In the genomic region with DNA sequence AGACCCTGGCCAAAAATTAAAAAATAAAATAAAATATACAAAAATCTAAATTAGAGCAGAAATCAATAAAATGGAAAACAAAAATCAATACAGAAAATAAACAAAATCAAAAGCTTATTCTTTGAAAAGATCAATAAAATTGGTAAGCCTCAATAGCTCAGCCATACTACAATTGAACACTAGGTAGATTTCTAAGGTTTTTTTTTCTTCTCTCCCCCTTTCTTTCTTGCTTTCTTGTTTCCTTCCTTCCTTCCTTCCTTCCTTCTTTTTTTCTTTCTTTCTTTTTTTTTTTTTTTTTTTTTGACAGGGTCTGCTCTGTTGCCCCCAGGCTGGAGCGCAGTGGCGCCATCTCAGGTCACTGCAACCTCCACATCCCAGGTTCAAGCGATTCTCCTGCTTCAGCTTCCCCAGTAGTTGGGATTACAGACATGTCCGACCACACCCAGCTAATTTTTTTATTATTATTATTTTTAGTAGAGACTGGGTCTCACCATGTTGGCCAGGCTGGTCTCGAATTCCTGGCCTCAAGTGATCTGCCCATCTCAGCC, we compare ENCODE assay signal across 27 cellular contexts. TPM values are rescaled to one million over a fixed set of nuclear protein-coding genes. Genes with fewer than 3 reads are reported as not detected.
DNase-seq lines count a peak whose midpoint lies in the region; ATAC-seq and TF ChIP-seq lines count a peak whose summit lies in the region.
"Had no signal": no experiment of that assay in that cellular context is flagged by ENCODE, and none has a peak within 500 bp of the region (broad histone marks: within the 10 kb centered on the region; RNA-seq: fewer than 3 reads in every experiment).

No MANE protein-coding gene starts in this region.

- no TSS peak for BruUV-seq in HCT116 (replicated peaks; lab: Mats Ljungman, UMichigan)

- H3K36me3 ChIP-seq in HCT116 (ENCODE audit: control insufficient read depth in 1 of 2, insufficient read depth in 2 of 2, low read length in 2 of 2) (no peaks in the 10 kb centered on the region), left ventricle myocardium inferior (no peaks in the 10 kb centered on the region)
- H3K36me3 ChIP-seq: SJSA1 had no signal

- POLR2A ChIA-PET in HCT116 (lab: Charles Lee) (no interaction called here), WTC11 (lab: Charles Lee) (interaction anchor here (0.7 kb wide), 2 partner anchors 316 to 326 kb away, joined by 4 to 5 read pairs; no protein-coding TSS in a partner anchor)

- H3K4me1 ChIP-seq in HCT116 (ENCODE audit: control insufficient read depth in 1 of 2, insufficient read depth in 2 of 2, low read length in 2 of 2) (peaks cover 0 to 15% of the 10 kb centered on the region in 2 experiments; a peak in 2 of 4 replicates), left ventricle myocardium inferior (no peaks in the 10 kb centered on the region)

- H3K9me2 ChIP-seq in HCT116 (ENCODE audit: insufficient read depth) = no peaks in the 10 kb centered on the region

- H3K4me3 Mint-ChIP-seq in WTC11 (no peak overlapping the region), type B pancreatic cell (no peak overlapping the region)
- H3K4me3 Mint-ChIP-seq: B cell; CD14-positive monocyte; CD8-positive, alpha-beta memory T cell had no signal

- H2AFZ ChIP-seq in HCT116 (ENCODE audit: low read depth, low read length, poor library complexity, severe bottlenecking) = peak overlapping the region; percentile 46
- H2AFZ ChIP-seq: PC-9 had no signal

- H3K27ac Mint-ChIP-seq in WTC11 (no peak overlapping the region), type B pancreatic cell (no peak overlapping the region)
- H3K27ac Mint-ChIP-seq: B cell; CD14-positive monocyte; CD8-positive, alpha-beta memory T cell had no signal

- H3K4me2 ChIP-seq in HCT116 (ENCODE audit: low read length) = no peak overlapping the region
- H3K4me2 ChIP-seq: PC-9 had no signal

- H3K9me3 Mint-ChIP-seq in WTC11 (peaks cover 11% of the 10 kb centered on the region), type B pancreatic cell (no peaks in the 10 kb centered on the region)

- TF ChIP-seq CTCF in HCT116 (IDR thresholded peaks at IDR 0.05 in 2 of 3, conservative IDR thresholded peaks at IDR 0.05 in 1 of 3; ENCODE audit: borderline replicate concordance in 1 of 3, insufficient read depth in 1 of 3, low read depth in 2 of 3, low read length in 2 of 3) (peak in 1 of 3 experiments; percentile 33; a peak in 2 of 6 replicates), WTC11 (IDR thresholded peaks at IDR 0.05) (no peak), type B pancreatic cell (conservative IDR thresholded peaks at IDR 0.05) (peak; percentile 53), left ventricle myocardium inferior (IDR thresholded peaks at IDR 0.05; ENCODE audit: borderline replicate concordance) (no peak)

- RAD21 ChIA-PET in HCT116 (lab: Charles Lee; ENCODE audit: low non-redundant PET in 1 of 2, low total read pairs in 2 of 2, uncharacterized antibody in 2 of 2, unreplicated experiment in 2 of 2) = interaction anchor here in 1 of 2 experiments (0.7 kb wide), 1 partner anchor 14 kb away, joined by 4 read pairs; no protein-coding TSS in a partner anchor

- no peak overlapping the region for H3K4me3 ChIP-seq in HCT116 (replicated peaks in 1 of 2; ENCODE audit: low read depth in 1 of 2, low read length in 2 of 2)
- no peak overlapping the region for H3K4me3 ChIP-seq in left ventricle myocardium inferior
- H3K4me3 ChIP-seq: K562, PC-9, SJSA1 had no signal

- ATAC-seq in HCT116 (0 out of 2 replicates have a peak, but pooled peaks have one; percentile 38), WTC11 (peak; percentile 38), GM19455 (IDR thresholded peaks at IDR 0.05; ENCODE audit: unreplicated experiment) (no peak)
- ATAC-seq: K562 had no signal

- H3K79me2 ChIP-seq in HCT116 (ENCODE audit: insufficient read depth, low read length) = no peaks in the 10 kb centered on the region

- no peaks in the 10 kb centered on the region for H3K9me3 ChIP-seq in HCT116 (ENCODE audit: control insufficient read depth in 1 of 2, insufficient read depth in 1 of 2, low read depth in 1 of 2, low read length in 2 of 2)
- H3K9me3 ChIP-seq in left ventricle myocardium inferior (replicated peaks) = peaks cover 22% of the 10 kb centered on the region
- H3K9me3 ChIP-seq: SJSA1 had no signal

- intact Hi-C loops in HCT116 (cut with micrococcal nuclease) (no loop called here), left ventricle myocardium inferior (cut with micrococcal nuclease) (no loop called here)

- H3K4me1 Mint-ChIP-seq in WTC11 (peaks cover 18% of the 10 kb centered on the region), type B pancreatic cell (ENCODE audit: unreplicated experiment) (peaks cover 3% of the 10 kb centered on the region)
- H3K4me1 Mint-ChIP-seq: B cell; CD14-positive monocyte; CD8-positive, alpha-beta memory T cell had no signal

- TF ChIP-seq POLR2A in HCT116 (IDR thresholded peaks at IDR 0.05; ENCODE audit: borderline replicate concordance, extremely low read depth, insufficient read depth, insufficient read length) = no peak

- no peak for TF ChIP-seq RAD21 in HCT116 (IDR thresholded peaks at IDR 0.05; ENCODE audit: low read depth)

- no peak overlapping the region for H3K9ac ChIP-seq in HCT116 (ENCODE audit: low read length)

- no peak overlapping the region for H3K27ac ChIP-seq in HCT116 (ENCODE audit: low read depth, low read length)
- H3K27ac ChIP-seq in left ventricle myocardium inferior (replicated peaks) = no peak overlapping the region
- H3K27ac ChIP-seq: PC-9, SJSA1 had no signal

- no peaks in the 10 kb centered on the region for H3K27me3 Mint-ChIP-seq in WTC11 (ENCODE audit: low read depth)
- H3K27me3 Mint-ChIP-seq in type B pancreatic cell = no peaks in the 10 kb centered on the region
- H3K27me3 Mint-ChIP-seq: B cell had no signal

- CTCF ChIA-PET in HCT116 (lab: Charles Lee) (interaction anchor here (1.4 kb wide), 1 partner anchor 21 kb away, joined by 6 read pairs; no protein-coding TSS in a partner anchor), WTC11 (lab: Charles Lee) (interaction anchor here (0.6 to 1.2 kb wide), 18 partner anchors 9 to 1372 kb away, joined by 3 to 13 read pairs (median 3); no protein-coding TSS in a partner anchor)

- H3K27me3 ChIP-seq in HCT116 (ENCODE audit: insufficient read depth, low read length) (no peaks in the 10 kb centered on the region), left ventricle myocardium inferior (ENCODE audit: low read depth) (no peaks in the 10 kb centered on the region)
- H3K27me3 ChIP-seq: SJSA1 had no signal

- no peaks in the 10 kb centered on the region for H4K20me1 ChIP-seq in HCT116 (ENCODE audit: insufficient read depth)

- H3K36me3 Mint-ChIP-seq in WTC11 = no peaks in the 10 kb centered on the region
- H3K36me3 Mint-ChIP-seq in type B pancreatic cell = no peaks in the 10 kb centered on the region
- H3K36me3 Mint-ChIP-seq: CD14-positive monocyte had no signal

- peak; percentile 36 for DNase-seq in ELF-1 (ENCODE audit: low read depth, low spot score)
- no peak for DNase-seq in HCT116 (ENCODE audit: low read depth, low spot score)
- DNase-seq in WTC11 (ENCODE audit: low spot score) = peak; percentile 54
- no peak for DNase-seq in type B pancreatic cell (ENCODE audit: extremely low spot score, unreplicated experiment)
- no peak for DNase-seq in stimulated activated CD4-positive, alpha-beta T cell treated with anti-CD3 and anti-CD28 coated beads, Interleukin-4, amount 100 ng/mL, for 24 hours
- DNase-seq in left ventricle myocardium inferior = no peak
- DNase-seq: CD8-positive, alpha-beta memory T cell; DMS 273 treated with DMSO at 0.1 percent for 48 hours; DMS79; EL; GF-D8; Kasumi-1; MV-4-11; NCI-H1105; NCI-H146; NCI-H2029; NCI-H446; NCI-H524 treated with DMSO at 0.1 percent for 48 hours; NCI-H774; PC-9; Right ventricle myocardium superior; T-helper 1 cell had no signal

TF ChIP-seq in HCT116, 20 proteins besides CTCF, POLR2A, EP300 and RAD21 (continues in another document):
- TF ChIP-seq TCF7L2 (IDR thresholded peaks at IDR 0.05; ENCODE audit: borderline replicate concordance, extremely low read depth, insufficient read depth, insufficient read length) = no peak
- TF ChIP-seq, protein P1, sequence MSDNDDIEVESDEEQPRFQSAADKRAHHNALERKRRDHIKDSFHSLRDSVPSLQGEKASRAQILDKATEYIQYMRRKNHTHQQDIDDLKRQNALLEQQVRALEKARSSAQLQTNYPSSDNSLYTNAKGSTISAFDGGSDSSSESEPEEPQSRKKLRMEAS (IDR thresholded peaks at IDR 0.05) = no peak

TF ChIP-seq in WTC11, 78 proteins besides CTCF, POLR2A, EP300 and RAD21:
- TF ChIP-seq ZNF671 (CRISPR knock-in tag; IDR thresholded peaks at IDR 0.05) (no peak), PRRX2 (CRISPR knock-in tag; IDR thresholded peaks at IDR 0.05) (no peak), GRHL2 (CRISPR knock-in tag; IDR thresholded peaks at IDR 0.05; ENCODE audit: insufficient replicate concordance, severe bottlenecking) (no peak), KAT7 (CRISPR knock-in tag; IDR thresholded peaks at IDR 0.05; ENCODE audit: borderline replicate concordance) (no peak)
- TF ChIP-seq, protein P2, sequence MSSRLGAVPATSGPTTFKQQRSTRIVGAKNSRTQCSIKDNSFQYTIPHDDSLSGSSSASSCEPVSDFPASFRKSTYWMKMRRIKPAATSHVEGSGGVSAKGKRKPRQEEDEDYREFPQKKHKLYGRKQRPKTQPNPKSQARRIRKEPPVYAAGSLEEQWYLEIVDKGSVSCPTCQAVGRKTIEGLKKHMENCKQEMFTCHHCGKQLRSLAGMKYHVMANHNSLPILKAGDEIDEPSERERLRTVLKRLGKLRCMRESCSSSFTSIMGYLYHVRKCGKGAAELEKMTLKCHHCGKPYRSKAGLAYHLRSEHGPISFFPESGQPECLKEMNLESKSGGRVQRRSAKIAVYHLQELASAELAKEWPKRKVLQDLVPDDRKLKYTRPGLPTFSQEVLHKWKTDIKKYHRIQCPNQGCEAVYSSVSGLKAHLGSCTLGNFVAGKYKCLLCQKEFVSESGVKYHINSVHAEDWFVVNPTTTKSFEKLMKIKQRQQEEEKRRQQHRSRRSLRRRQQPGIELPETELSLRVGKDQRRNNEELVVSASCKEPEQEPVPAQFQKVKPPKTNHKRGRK (CRISPR knock-in tag; IDR thresholded peaks at IDR 0.05; ENCODE audit: borderline replicate concordance) = no peak
- TF ChIP-seq, protein P3, sequence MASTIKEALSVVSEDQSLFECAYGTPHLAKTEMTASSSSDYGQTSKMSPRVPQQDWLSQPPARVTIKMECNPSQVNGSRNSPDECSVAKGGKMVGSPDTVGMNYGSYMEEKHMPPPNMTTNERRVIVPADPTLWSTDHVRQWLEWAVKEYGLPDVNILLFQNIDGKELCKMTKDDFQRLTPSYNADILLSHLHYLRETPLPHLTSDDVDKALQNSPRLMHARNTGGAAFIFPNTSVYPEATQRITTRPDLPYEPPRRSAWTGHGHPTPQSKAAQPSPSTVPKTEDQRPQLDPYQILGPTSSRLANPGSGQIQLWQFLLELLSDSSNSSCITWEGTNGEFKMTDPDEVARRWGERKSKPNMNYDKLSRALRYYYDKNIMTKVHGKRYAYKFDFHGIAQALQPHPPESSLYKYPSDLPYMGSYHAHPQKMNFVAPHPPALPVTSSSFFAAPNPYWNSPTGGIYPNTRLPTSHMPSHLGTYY (CRISPR knock-in tag; IDR thresholded peaks at IDR 0.05) = no peak

RNA-seq across cellular contexts. Expression of a gene that starts 23.4 kb away (rescaled TPM):
- total RNA-seq in HCT116 (2021; ENCODE audit: unreplicated experiment) = 133 TPM
- 34.1 and 53.4 TPM in 2 replicates for polyA plus RNA-seq in HCT116 (2012)
- total RNA-seq in WTC11 (2021) = 35.3 to 41.6 TPM (median 36.3 TPM) in 3 replicates
- total RNA-seq in type B pancreatic cell (ENCODE audit: low replicate concordance) = 28.4 and 35.4 TPM in 2 replicates
- total RNA-seq in left ventricle myocardium inferior = 16.7 TPM

Comparison
In these comparisons a context has a peak if more than half of its experiments do, and no peak if none do; other contexts are left out.
1. DNase-seq: peak in ELF-1 (single experiment) and WTC11 (single experiment); none in HCT116 (single experiment), type B pancreatic cell (single experiment), stimulated activated CD4-positive, alpha-beta T cell treated with anti-CD3 and anti-CD28 coated beads, Interleukin-4, amount 100 ng/mL, for 24 hours (single experiment) and left ventricle myocardium inferior (single experiment).